Comparison of ENCODE assay signal across 1 cellular context in the genomic region with DNA sequence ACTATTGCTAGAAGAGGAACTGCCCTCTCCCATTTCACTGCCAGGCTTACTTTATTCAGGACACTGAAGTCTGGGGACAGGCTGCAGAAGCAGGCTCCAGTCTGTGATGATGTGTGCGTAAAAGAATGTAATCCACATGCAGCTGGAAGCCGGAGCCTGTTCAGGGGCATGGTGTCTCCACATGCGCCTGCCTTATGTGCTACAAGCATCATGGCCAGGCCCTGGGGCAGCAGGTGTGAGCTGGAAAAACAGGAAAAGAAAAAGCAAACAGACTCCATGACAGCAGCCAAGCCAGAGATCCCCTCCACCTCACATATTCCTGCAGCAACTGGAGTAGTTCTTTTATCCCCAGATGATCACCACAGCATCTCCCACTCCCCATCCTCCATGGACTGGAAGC.
TF ChIP-seq lines count a peak whose summit lies in the region.

No MANE protein-coding gene starts in this region.

TF ChIP-seq in GM23338, 12 proteins besides CTCF, POLR2A, EP300 and RAD21:
- TF ChIP-seq, protein P1, sequence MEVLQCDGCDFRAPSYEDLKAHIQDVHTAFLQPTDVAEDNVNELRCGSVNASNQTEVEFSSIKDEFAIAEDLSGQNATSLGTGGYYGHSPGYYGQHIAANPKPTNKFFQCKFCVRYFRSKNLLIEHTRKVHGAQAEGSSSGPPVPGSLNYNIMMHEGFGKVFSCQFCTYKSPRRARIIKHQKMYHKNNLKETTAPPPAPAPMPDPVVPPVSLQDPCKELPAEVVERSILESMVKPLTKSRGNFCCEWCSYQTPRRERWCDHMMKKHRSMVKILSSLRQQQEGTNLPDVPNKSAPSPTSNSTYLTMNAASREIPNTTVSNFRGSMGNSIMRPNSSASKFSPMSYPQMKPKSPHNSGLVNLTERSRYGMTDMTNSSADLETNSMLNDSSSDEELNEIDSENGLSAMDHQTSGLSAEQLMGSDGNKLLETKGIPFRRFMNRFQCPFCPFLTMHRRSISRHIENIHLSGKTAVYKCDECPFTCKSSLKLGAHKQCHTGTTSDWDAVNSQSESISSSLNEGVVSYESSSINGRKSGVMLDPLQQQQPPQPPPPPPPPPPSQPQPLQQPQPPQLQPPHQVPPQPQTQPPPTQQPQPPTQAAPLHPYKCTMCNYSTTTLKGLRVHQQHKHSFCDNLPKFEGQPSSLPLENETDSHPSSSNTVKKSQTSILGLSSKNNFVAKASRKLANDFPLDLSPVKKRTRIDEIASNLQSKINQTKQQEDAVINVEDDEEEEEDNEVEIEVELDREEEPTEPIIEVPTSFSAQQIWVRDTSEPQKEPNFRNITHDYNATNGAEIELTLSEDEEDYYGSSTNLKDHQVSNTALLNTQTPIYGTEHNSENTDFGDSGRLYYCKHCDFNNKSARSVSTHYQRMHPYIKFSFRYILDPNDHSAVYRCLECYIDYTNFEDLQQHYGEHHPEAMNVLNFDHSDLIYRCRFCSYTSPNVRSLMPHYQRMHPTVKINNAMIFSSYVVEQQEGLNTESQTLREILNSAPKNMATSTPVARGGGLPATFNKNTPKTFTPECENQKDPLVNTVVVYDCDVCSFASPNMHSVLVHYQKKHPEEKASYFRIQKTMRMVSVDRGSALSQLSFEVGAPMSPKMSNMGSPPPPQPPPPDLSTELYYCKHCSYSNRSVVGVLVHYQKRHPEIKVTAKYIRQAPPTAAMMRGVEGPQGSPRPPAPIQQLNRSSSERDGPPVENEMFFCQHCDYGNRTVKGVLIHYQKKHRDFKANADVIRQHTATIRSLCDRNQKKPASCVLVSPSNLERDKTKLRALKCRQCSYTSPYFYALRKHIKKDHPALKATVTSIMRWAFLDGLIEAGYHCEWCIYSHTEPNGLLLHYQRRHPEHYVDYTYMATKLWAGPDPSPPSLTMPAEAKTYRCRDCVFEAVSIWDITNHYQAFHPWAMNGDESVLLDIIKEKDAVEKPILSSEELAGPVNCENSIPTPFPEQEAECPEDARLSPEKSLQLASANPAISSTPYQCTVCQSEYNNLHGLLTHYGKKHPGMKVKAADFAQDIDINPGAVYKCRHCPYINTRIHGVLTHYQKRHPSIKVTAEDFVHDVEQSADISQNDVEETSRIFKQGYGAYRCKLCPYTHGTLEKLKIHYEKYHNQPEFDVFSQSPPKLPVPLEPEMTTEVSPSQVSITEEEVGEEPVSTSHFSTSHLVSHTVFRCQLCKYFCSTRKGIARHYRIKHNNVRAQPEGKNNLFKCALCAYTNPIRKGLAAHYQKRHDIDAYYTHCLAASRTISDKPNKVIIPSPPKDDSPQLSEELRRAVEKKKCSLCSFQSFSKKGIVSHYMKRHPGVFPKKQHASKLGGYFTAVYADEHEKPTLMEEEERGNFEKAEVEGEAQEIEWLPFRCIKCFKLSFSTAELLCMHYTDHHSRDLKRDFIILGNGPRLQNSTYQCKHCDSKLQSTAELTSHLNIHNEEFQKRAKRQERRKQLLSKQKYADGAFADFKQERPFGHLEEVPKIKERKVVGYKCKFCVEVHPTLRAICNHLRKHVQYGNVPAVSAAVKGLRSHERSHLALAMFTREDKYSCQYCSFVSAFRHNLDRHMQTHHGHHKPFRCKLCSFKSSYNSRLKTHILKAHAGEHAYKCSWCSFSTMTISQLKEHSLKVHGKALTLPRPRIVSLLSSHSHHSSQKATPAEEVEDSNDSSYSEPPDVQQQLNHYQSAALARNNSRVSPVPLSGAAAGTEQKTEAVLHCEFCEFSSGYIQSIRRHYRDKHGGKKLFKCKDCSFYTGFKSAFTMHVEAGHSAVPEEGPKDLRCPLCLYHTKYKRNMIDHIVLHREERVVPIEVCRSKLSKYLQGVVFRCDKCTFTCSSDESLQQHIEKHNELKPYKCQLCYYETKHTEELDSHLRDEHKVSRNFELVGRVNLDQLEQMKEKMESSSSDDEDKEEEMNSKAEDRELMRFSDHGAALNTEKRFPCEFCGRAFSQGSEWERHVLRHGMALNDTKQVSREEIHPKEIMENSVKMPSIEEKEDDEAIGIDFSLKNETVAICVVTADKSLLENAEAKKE (CRISPR knock-in tag; IDR thresholded peaks at IDR 0.05), result no peak
- TF ChIP-seq ZNF114 (CRISPR knock-in tag; IDR thresholded peaks at IDR 0.05), result no peak
- TF ChIP-seq ZNF331 (CRISPR knock-in tag; IDR thresholded peaks at IDR 0.05; ENCODE audit: low read depth), result no peak
TF ChIP-seq in GM23338: peak in this region for 0.
